28 cellular contexts compared by ENCODE assay signal in the genomic region with DNA sequence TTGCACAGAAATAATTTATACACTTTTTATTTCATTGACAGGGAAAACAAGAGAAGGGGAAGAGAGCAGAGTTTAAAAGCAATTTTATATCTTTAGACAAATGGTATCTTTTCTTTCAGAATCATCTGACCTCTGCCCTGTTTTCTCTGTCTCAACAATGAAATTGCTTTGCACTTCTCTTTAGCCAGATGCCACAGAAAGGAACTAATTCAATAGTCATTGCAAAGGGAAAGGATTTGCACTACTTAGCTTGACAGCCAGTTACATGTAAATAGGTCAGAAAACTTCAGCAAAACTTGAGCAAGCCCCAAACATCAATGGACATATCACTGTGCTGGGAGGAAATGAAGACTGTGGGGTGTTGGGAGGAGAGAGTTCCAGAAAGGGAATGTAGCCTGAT.
"Had no signal": no experiment of that assay in that cellular context is flagged by ENCODE, and none has a peak within 500 bp of the region (broad histone marks: within the 10 kb centered on the region; RNA-seq: fewer than 3 reads in every experiment).

No MANE protein-coding gene starts in this region.

- H3K27me3 ChIP-seq: left lung, right atrium auricular region, right lobe of liver, tibial nerve, vagina had no signal

- H3K4me3 Mint-ChIP-seq: immature natural killer cell; naive thymus-derived CD8-positive, alpha-beta T cell; nephron; stimulated activated memory B cell treated with anti-CD40 and anti-IgM and Interleukin-4, amounts not matched to agents 10 μg/mL and 1 μg/mL and 100 μg/mL, for 72 hours; stimulated activated naive CD8-positive, alpha-beta T cell treated with anti-CD3 and anti-CD28 coated beads, Interleukin-15, amount 100 ng/mL, for 72 hours; type B pancreatic cell had no signal

- H3K36me3 Mint-ChIP-seq: immature natural killer cell; naive thymus-derived CD8-positive, alpha-beta T cell; stimulated activated memory B cell treated with anti-CD40 and anti-IgM and Interleukin-4, amounts not matched to agents 10 μg/mL and 1 μg/mL and 100 μg/mL, for 72 hours; type B pancreatic cell had no signal

- H3K4me1 Mint-ChIP-seq: immature natural killer cell; naive thymus-derived CD8-positive, alpha-beta T cell; nephron; stimulated activated memory B cell treated with anti-CD40 and anti-IgM and Interleukin-4, amounts not matched to agents 10 μg/mL and 1 μg/mL and 100 μg/mL, for 72 hours; stimulated activated naive CD8-positive, alpha-beta T cell treated with anti-CD3 and anti-CD28 coated beads, Interleukin-15, amount 100 ng/mL, for 72 hours had no signal

- H3K4me3 ChIP-seq: left lung, lower lobe of right lung, psoas muscle, right atrium auricular region, right lobe of liver, smooth muscle cell, tibial nerve, vagina had no signal

- H3K9me3 ChIP-seq: vagina had no signal

- DNase-seq: hypothalamus; immature natural killer cell; kidney; left colon; left lung; lower lobe of right lung; mammary epithelial cell; mesenchymal stem cell; naive thymus-derived CD8-positive, alpha-beta T cell; nucleus accumbens; psoas muscle; right lobe of liver; stimulated activated CD4-positive, alpha-beta T cell treated with anti-CD3 and anti-CD28 coated beads, Interleukin-1b, Interleukin-23, amount 100 ng/mL, for 48 hours; stimulated activated CD4-positive, alpha-beta T cell treated with anti-CD3 and anti-CD28 coated beads, Interleukin-2, amount 100 ng/mL, for 48 hours; stimulated activated CD4-positive, alpha-beta T cell treated with anti-CD3 and anti-CD28 coated beads, Interleukin-4, amount 100 ng/mL, for 4 hours; stimulated activated CD8-positive, alpha-beta memory T cell treated with anti-CD3 and anti-CD28 coated beads, Interleukin-4, amount 100 ng/mL, for 48 hours; stimulated activated naive CD4-positive, alpha-beta T cell treated with Interleukin-2 at 50 U/mL for 16 hours; stimulated activated naive CD8-positive, alpha-beta T cell treated with anti-CD3 and anti-CD28 coated beads, Interleukin-15, amount 100 ng/mL, for 72 hours; substantia nigra had no signal

- H3K27ac ChIP-seq: left lung, lower lobe of right lung, parathyroid adenoma, psoas muscle, right atrium auricular region, right lobe of liver, tibial nerve, vagina had no signal

- H3K4me2 ChIP-seq: smooth muscle cell had no signal

- H2AFZ ChIP-seq: parathyroid adenoma had no signal

- H3K27me3 Mint-ChIP-seq: naive thymus-derived CD8-positive, alpha-beta T cell; stimulated activated memory B cell treated with anti-CD40 and anti-IgM and Interleukin-4, amounts not matched to agents 10 μg/mL and 1 μg/mL and 100 μg/mL, for 72 hours; stimulated activated naive CD8-positive, alpha-beta T cell treated with anti-CD3 and anti-CD28 coated beads, Interleukin-15, amount 100 ng/mL, for 72 hours; type B pancreatic cell had no signal

- H3K9ac ChIP-seq: parathyroid adenoma had no signal

- H3K9me3 Mint-ChIP-seq: stimulated activated naive CD8-positive, alpha-beta T cell treated with anti-CD3 and anti-CD28 coated beads, Interleukin-15, amount 100 ng/mL, for 72 hours had no signal

- H3K27ac Mint-ChIP-seq: immature natural killer cell; naive thymus-derived CD8-positive, alpha-beta T cell; nephron; stimulated activated memory B cell treated with anti-CD40 and anti-IgM and Interleukin-4, amounts not matched to agents 10 μg/mL and 1 μg/mL and 100 μg/mL, for 72 hours; stimulated activated naive CD8-positive, alpha-beta T cell treated with anti-CD3 and anti-CD28 coated beads, Interleukin-15, amount 100 ng/mL, for 72 hours; type B pancreatic cell had no signal

- H3K4me1 ChIP-seq: left lung, lower lobe of right lung, parathyroid adenoma, psoas muscle, right atrium auricular region, right lobe of liver, tibial nerve, vagina had no signal

- FAIRE-seq: islet of Langerhans, kidney had no signal

- H3K79me2 ChIP-seq: parathyroid adenoma had no signal

- ATAC-seq: left colon; left lung; lower lobe of right lung; naive thymus-derived CD8-positive, alpha-beta T cell; psoas muscle; right lobe of liver; stimulated activated memory B cell treated with anti-CD40 and anti-IgM and Interleukin-4, amounts not matched to agents 10 μg/mL and 1 μg/mL and 100 μg/mL, for 72 hours; stimulated activated naive CD8-positive, alpha-beta T cell treated with anti-CD3 and anti-CD28 coated beads, Interleukin-15, amount 100 ng/mL, for 72 hours had no signal

- H3K36me3 ChIP-seq: left lung, lower lobe of right lung, right atrium auricular region, right lobe of liver, tibial nerve, vagina had no signal
